Comparison of ENCODE assay signal across 8 cellular contexts in genomic region chr12:47360771-47361388, GRCh38.
DNase-seq lines count a peak whose midpoint lies in the region; ATAC-seq and TF ChIP-seq lines count a peak whose summit lies in the region.

No MANE protein-coding gene starts in this region.

- intact Hi-C loops in left ventricle myocardium inferior (cut with micrococcal nuclease): no loop called here

- H3K27me3 ChIP-seq in left ventricle myocardium inferior (ENCODE audit: low read depth): peaks cover 6% of the 10 kb centered on the region

- peak; percentile 21 for DNase-seq in A172 (ENCODE audit: low spot score)
- DNase-seq in left ventricle myocardium inferior: no peak
- DNase-seq in GM20000 (ENCODE audit: low spot score): no peak
- DNase-seq in HK-2 (ENCODE audit: unreplicated experiment): no peak

- ATAC-seq in GM18861 (IDR thresholded peaks at IDR 0.05; ENCODE audit: unreplicated experiment): peak; percentile 3
- ATAC-seq in HG03139 (IDR thresholded peaks at IDR 0.05; ENCODE audit: unreplicated experiment): peak; percentile 20
- ATAC-seq in activated CD4-positive, CD25-positive, alpha-beta regulatory T cell treated with anti-CD3 and anti-CD28 coated beads, Interleukin-2, amount 50 U/mL, for 24 hours: peak; percentile 10 to 11
- ATAC-seq in SK-N-SH treated with all-trans-retinoic acid at 6 μM for 48 hours: no peak

- no peak overlapping the region for H3K4me3 ChIP-seq in left ventricle myocardium inferior

- H3K4me1 ChIP-seq in left ventricle myocardium inferior: peaks cover 8% of the 10 kb centered on the region

- H3K9me3 ChIP-seq in left ventricle myocardium inferior (replicated peaks): no peaks in the 10 kb centered on the region

- TF ChIP-seq CTCF in left ventricle myocardium inferior (IDR thresholded peaks at IDR 0.05; ENCODE audit: borderline replicate concordance): no peak
- TF ChIP-seq CTCF in GM20000 (IDR thresholded peaks at IDR 0.05; ENCODE audit: extremely low read depth, missing control alignments): no peak

- peak overlapping the region; percentile 78 for H3K27ac ChIP-seq in left ventricle myocardium inferior (replicated peaks)

- H3K36me3 ChIP-seq in left ventricle myocardium inferior: no peaks in the 10 kb centered on the region

TF ChIP-seq in SK-N-SH treated with all-trans-retinoic acid at 6 μM for 48 hours, 23 proteins besides CTCF, POLR2A, EP300 and RAD21:
- TF ChIP-seq CSDC2 (CRISPR knock-in tag; IDR thresholded peaks at IDR 0.05) (no peak), CREB5 (CRISPR knock-in tag; IDR thresholded peaks at IDR 0.05; ENCODE audit: low read depth) (no peak), TSHZ2 (CRISPR knock-in tag; IDR thresholded peaks at IDR 0.05) (no peak), SNAI2 (CRISPR knock-in tag; IDR thresholded peaks at IDR 0.05) (no peak), ZNF8 (CRISPR knock-in tag; IDR thresholded peaks at IDR 0.05) (no peak), ISL1 (CRISPR knock-in tag; IDR thresholded peaks at IDR 0.05) (no peak), ARNTL (CRISPR knock-in tag; IDR thresholded peaks at IDR 0.05; ENCODE audit: borderline replicate concordance, low read depth) (no peak), TCF4 (CRISPR knock-in tag; IDR thresholded peaks at IDR 0.05; ENCODE audit: borderline replicate concordance) (no peak), GLIS3 (CRISPR knock-in tag; IDR thresholded peaks at IDR 0.05) (no peak), PATZ1 (CRISPR knock-in tag; IDR thresholded peaks at IDR 0.05; ENCODE audit: borderline replicate concordance) (no peak), ZFP30 (CRISPR knock-in tag; IDR thresholded peaks at IDR 0.05) (no peak), ESRRG (CRISPR knock-in tag; IDR thresholded peaks at IDR 0.05) (no peak), POU6F1 (CRISPR knock-in tag; IDR thresholded peaks at IDR 0.05; ENCODE audit: borderline replicate concordance, low read depth) (no peak), ZNF70 (CRISPR knock-in tag; IDR thresholded peaks at IDR 0.05) (no peak), ZC3H10 (CRISPR knock-in tag; IDR thresholded peaks at IDR 0.05) (no peak), OSR1 (CRISPR knock-in tag; IDR thresholded peaks at IDR 0.05) (no peak), CSRNP3 (CRISPR knock-in tag; IDR thresholded peaks at IDR 0.05) (no peak)
